8 cellular contexts compared by ENCODE assay signal in genomic region chr19:53466726-53467125, GRCh38. TPM values are rescaled to one million over a fixed set of nuclear protein-coding genes. Genes with fewer than 3 reads are reported as not detected.
DNase-seq lines count a peak whose midpoint lies in the region; ATAC-seq and TF ChIP-seq lines count a peak whose summit lies in the region.

No MANE protein-coding gene starts in this region.

- no peak overlapping the region for H3K14ac ChIP-seq in mesenchymal stem cell (ENCODE audit: low read length in 2 of 2)

- H4K91ac ChIP-seq in mesenchymal stem cell (ENCODE audit: low read length): no peak overlapping the region

- ATAC-seq in upper lobe of left lung (ENCODE audit: low FRiP score in 2 of 2) (no peak), esophagus mucosa (no peak)

- CTCF ChIA-PET in MCF 10A (lab: Yijun Ruan, JAX): no interaction called here

- intact Hi-C loops in cardiac septum (cut with DNase I) (loop anchor here (5.0 to 10.0 kb wide), 3 partner anchors 34 to 272 kb away; partner anchors contain the start of genes ZNF665 and ZNF761), MCF 10A (cut with micrococcal nuclease) (no loop called here)

- H3K4me3 Mint-ChIP-seq in MCF 10A (ENCODE audit: unreplicated experiment): peak overlapping the region; percentile 8

- no peak overlapping the region for H2AFZ ChIP-seq in mesenchymal stem cell (ENCODE audit: low read depth, low read length)

- H2BK5ac ChIP-seq in mesenchymal stem cell (ENCODE audit: low read depth, low read length, poor library complexity, severe bottlenecking): no peak overlapping the region

- H3K79me1 ChIP-seq in mesenchymal stem cell (replicated peaks; ENCODE audit: low read length, poor library complexity, severe bottlenecking): peaks cover 2% of the 10 kb centered on the region

- H3K27me3 Mint-ChIP-seq in MCF 10A (ENCODE audit: insufficient read depth, unreplicated experiment): no peaks in the 10 kb centered on the region

- POLR2A ChIA-PET in MCF 10A (lab: Yijun Ruan, JAX): no interaction called here

- H2AK5ac ChIP-seq in mesenchymal stem cell (ENCODE audit: low read length, severe bottlenecking): no peak overlapping the region

- H3K27ac ChIP-seq in cardiac muscle cell (peak overlapping the region; percentile 97), mesenchymal stem cell (ENCODE audit: low read length, poor library complexity, severe bottlenecking) (no peak overlapping the region), upper lobe of left lung (peak overlapping the region in 2 of 4 donors; percentile 80 to 87)

- no peak for TF ChIP-seq EP300 in upper lobe of left lung (IDR thresholded peaks at IDR 0.05)

- no peak overlapping the region for H3K18ac ChIP-seq in mesenchymal stem cell (ENCODE audit: low read depth in 1 of 2, low read length in 2 of 2)

- H3K27me3 ChIP-seq in cardiac muscle cell (no peaks in the 10 kb centered on the region), mesenchymal stem cell (ENCODE audit: control insufficient read depth in 1 of 2, insufficient read depth in 1 of 2, low read length in 2 of 2) (no peaks in the 10 kb centered on the region), upper lobe of left lung (no peaks in the 10 kb centered on the region)

- H3K27ac Mint-ChIP-seq in MCF 10A (ENCODE audit: low read depth, unreplicated experiment): no peak overlapping the region

- peak overlapping the region; percentile 48 for H3K9ac ChIP-seq in mesenchymal stem cell (ENCODE audit: low read length)

- H3K36me3 Mint-ChIP-seq in MCF 10A (ENCODE audit: insufficient read depth, unreplicated experiment): no peaks in the 10 kb centered on the region

- no peak for TF ChIP-seq POLR2A in upper lobe of left lung (IDR thresholded peaks at IDR 0.05)

- peak overlapping the region; percentile 85 for H3K4me2 ChIP-seq in mesenchymal stem cell (ENCODE audit: low read length, poor library complexity, severe bottlenecking)

- H3K4me1 ChIP-seq in cardiac muscle cell (ENCODE audit: low read depth) (peaks cover 17% of the 10 kb centered on the region), mesenchymal stem cell (ENCODE audit: control insufficient read depth, insufficient read depth, low read depth, low read length) (peaks cover 7% of the 10 kb centered on the region), upper lobe of left lung (peaks cover 5 to 17% (median 14%) of the 10 kb centered on the region in 4 donors)

- DNase-seq in cardiac muscle cell (ENCODE audit: low read depth in 1 of 2, low spot score in 1 of 2): no peak
- no peak for DNase-seq in cardiac septum (ENCODE audit: low spot score)
- DNase-seq in MCF 10A (ENCODE audit: unreplicated experiment): no peak
- peak; percentile 4 for DNase-seq in mesenchymal stem cell
- no peak for DNase-seq in upper lobe of left lung
- no peak for DNase-seq in GM13976 (ENCODE audit: low spot score)
- DNase-seq in activated effector memory CD4-positive, alpha-beta T cell treated with anti-CD3 and anti-CD28 coated beads, Interleukin-2, amount 50 U/mL, for 16 hours: no peak

- H2BK15ac ChIP-seq in mesenchymal stem cell (ENCODE audit: low read depth, poor library complexity, severe bottlenecking): no peak overlapping the region

- in situ Hi-C loops in GM13976 (cut with MboI; ENCODE audit: low sequenced_read_pairs, unreplicated experiment): no loop called here

- no peaks in the 10 kb centered on the region for H3K36me3 ChIP-seq in cardiac muscle cell
- no peaks in the 10 kb centered on the region for H3K36me3 ChIP-seq in mesenchymal stem cell (ENCODE audit: control insufficient read depth in 1 of 2, insufficient read depth in 2 of 2, low read depth in 1 of 2, low read length in 2 of 2)
- H3K36me3 ChIP-seq in upper lobe of left lung: no peaks in the 10 kb centered on the region

- H4K8ac ChIP-seq in mesenchymal stem cell (ENCODE audit: low read length): no peak overlapping the region

- no peak overlapping the region for H3K4ac ChIP-seq in mesenchymal stem cell (ENCODE audit: low read depth in 1 of 2, low read length in 2 of 2)

- no peak overlapping the region for H2BK12ac ChIP-seq in mesenchymal stem cell (ENCODE audit: low read length in 2 of 2)

- H2BK120ac ChIP-seq in mesenchymal stem cell (ENCODE audit: low read depth, low read length): no peak overlapping the region

- BruUV-seq in MCF 10A (replicated peaks; lab: Mats Ljungman, UMichigan): no TSS peak

- peaks cover 20% of the 10 kb centered on the region for H3K9me3 Mint-ChIP-seq in MCF 10A (ENCODE audit: unreplicated experiment)

- H3K23ac ChIP-seq in mesenchymal stem cell (ENCODE audit: low read length in 2 of 2): no peak overlapping the region

- no peaks in the 10 kb centered on the region for H3K9me3 ChIP-seq in cardiac muscle cell (ENCODE audit: low read depth)
- peaks cover 2% of the 10 kb centered on the region for H3K9me3 ChIP-seq in mesenchymal stem cell (ENCODE audit: control insufficient read depth, low read length)
- H3K9me3 ChIP-seq in upper lobe of left lung: peaks cover 0 to 7% (median 3%) of the 10 kb centered on the region in 4 donors

- TF ChIP-seq CTCF in cardiac muscle cell (IDR thresholded peaks at IDR 0.05; ENCODE audit: low read depth, low read length) (no peak), MCF 10A (IDR thresholded peaks at IDR 0.05; ENCODE audit: unreplicated experiment) (no peak), upper lobe of left lung (IDR thresholded peaks at IDR 0.05) (no peak), GM13976 (IDR thresholded peaks at IDR 0.05; ENCODE audit: borderline replicate concordance, control extremely low read depth, extremely low read depth, insufficient read depth, missing control alignments) (no peak)

- 53% methylated on average over 9 of the region's 12 CpGs for WGBS in mesenchymal stem cell
- WGBS in upper lobe of left lung, 2 donors: 25 to 26% methylated on average over 12 of the region's 12 CpGs

- no peaks in the 10 kb centered on the region for H3K4me1 Mint-ChIP-seq in MCF 10A (ENCODE audit: insufficient read depth, unreplicated experiment)

- H3K4me3 ChIP-seq in cardiac muscle cell: peak overlapping the region; percentile 96
- peak overlapping the region in 1 of 2 experiments; percentile 92 for H3K4me3 ChIP-seq in mesenchymal stem cell (ENCODE audit: insufficient read depth in 1 of 2, low read depth in 1 of 2, low read length in 2 of 2)
- peak overlapping the region in 3 of 4 donors; percentile 72 to 78 (median 74) for H3K4me3 ChIP-seq in upper lobe of left lung

RNA-seq across cellular contexts. Expression of gene ZNF813, which starts 0.8 kb away (rescaled TPM):
- total RNA-seq in cardiac muscle cell (1.9 and 3.5 TPM in 2 replicates), cardiac septum (0.75 TPM), MCF 10A (2022) (0.61 and 2.0 TPM in 2 replicates), upper lobe of left lung (1 to 10 TPM; 2.2 to 8.4 (median 3.1) TPM), esophagus mucosa (1.9 TPM)
- polyA plus RNA-seq in cardiac muscle cell: 2.7 and 3.3 TPM in 2 replicates
- polyA plus RNA-seq in mesenchymal stem cell (2013, experiment 1 of 2): 1.6 TPM
- polyA plus RNA-seq in mesenchymal stem cell (2013, experiment 2 of 2): 1.6 TPM

RNA-seq across cellular contexts. Expression of gene ZNF761, which starts 34.9 kb away (rescaled TPM):
- 9.4 and 11.3 TPM in 2 replicates for total RNA-seq in cardiac muscle cell
- polyA plus RNA-seq in cardiac muscle cell: 11.7 and 14.3 TPM in 2 replicates
- 3.5 TPM for total RNA-seq in cardiac septum
- 9.1 and 12.0 TPM in 2 replicates for total RNA-seq in MCF 10A (2022)
- 6.8 TPM for polyA plus RNA-seq in mesenchymal stem cell (2013, experiment 1 of 2)
- polyA plus RNA-seq in mesenchymal stem cell (2013, experiment 2 of 2): 7.3 TPM
- 10 to 100 TPM in 2 of 6 donors, 1 to 10 TPM in 4; 5.0 to 26.2 (median 9.5) TPM for total RNA-seq in upper lobe of left lung
- total RNA-seq in esophagus mucosa: 4.5 TPM
